In genomic region chr11:125874556-125875124, GRCh38 we compare ENCODE assay signal across 8 cellular contexts.
DNase-seq lines count a peak whose midpoint lies in the region.

No MANE protein-coding gene starts in this region.

- peaks cover 20% of the 10 kb centered on the region for H3K27me3 ChIP-seq in HAP-1 (ENCODE audit: low read depth)

- H3K4me3 ChIP-seq in HAP-1: no peak overlapping the region

- no peaks in the 10 kb centered on the region for H3K9me3 ChIP-seq in HAP-1

- in situ Hi-C loops in HAP-1 (cut with MboI; ENCODE audit: low sequenced_read_pairs): loop anchor here (25.0 kb wide), 2 partner anchors 187 to 912 kb away; partner anchors contain the start of genes ACRV1 and CCDC15

- H3K4me1 ChIP-seq in HAP-1: no peaks in the 10 kb centered on the region

- DNase-seq in NK-92 treated with Interleukin-12 subunit alpha and Interleukin-12 subunit beta, amount 100 ng/mL, for 24 hours (lab: John Stamatoyannopoulos, UW): peak; percentile 8
- DNase-seq in NK-92 (lab: John Stamatoyannopoulos, UW; ENCODE audit: unreplicated experiment) (no peak), HAP-1 (ENCODE audit: low spot score in 2 of 2) (peak; percentile 74 to 81), NCI-H1092 treated with DMSO at 0.1 percent for 48 hours (lab: John Stamatoyannopoulos, UW) (peak; percentile 78), T follicular helper cell (ENCODE audit: low read depth) (peak; percentile 15), cerebellar cortex (ENCODE audit: low spot score) (peak; percentile 89), kidney glomerular epithelial cell (lab: John Stamatoyannopoulos, UW) (peak; percentile 33)
- DNase-seq in stimulated activated CD4-positive, alpha-beta T cell treated with anti-CD3 and anti-CD28 coated beads, Interleukin-4, amount 100 ng/mL, for 4 hours: peak; percentile 19 to 20

- no peaks in the 10 kb centered on the region for H3K36me3 ChIP-seq in HAP-1 (replicated peaks)
